2 cellular contexts compared by ENCODE assay signal in genomic region chr4:153419029-153419428, GRCh38.
TF ChIP-seq lines count a peak whose summit lies in the region.

No MANE protein-coding gene starts in this region.

TF ChIP-seq in GM12891, 5 proteins besides CTCF, POLR2A, EP300 and RAD21:
- no peak for TF ChIP-seq TAF1 (IDR thresholded peaks at IDR 0.05; ENCODE audit: low read depth, low read length)
- TF ChIP-seq POU2F2 (IDR thresholded peaks at IDR 0.05; ENCODE audit: low read depth, low read length): no peak
- TF ChIP-seq SPI1 (IDR thresholded peaks at IDR 0.05; ENCODE audit: low read depth, low read length): no peak
- no peak for TF ChIP-seq PAX5 (IDR thresholded peaks at IDR 0.05; ENCODE audit: insufficient read depth, low read length, severe bottlenecking)
- no peak for TF ChIP-seq POLR2AphosphoS5 (IDR thresholded peaks at IDR 0.05; ENCODE audit: low read depth, low read length)

TF ChIP-seq in GM12878, 131 proteins besides CTCF, POLR2A, EP300 and RAD21:
- TF ChIP-seq BMI1 (IDR thresholded peaks at IDR 0.05; ENCODE audit: borderline replicate concordance) (no peak), ZNF24 (IDR thresholded peaks at IDR 0.05) (no peak), ZNF217 (IDR thresholded peaks at IDR 0.05) (no peak), PKNOX1 (IDR thresholded peaks at IDR 0.05) (no peak), E4F1 (IDR thresholded peaks at IDR 0.05; ENCODE audit: borderline replicate concordance, partially characterized antibody) (no peak), ATF7 (IDR thresholded peaks at IDR 0.05; ENCODE audit: low read depth) (no peak), WRNIP1 (IDR thresholded peaks at IDR 0.05; ENCODE audit: borderline replicate concordance, low read depth, low read length) (no peak), RFX5 (IDR thresholded peaks at IDR 0.05; ENCODE audit: low read depth, low read length) (no peak)
- TF ChIP-seq, protein P1, sequence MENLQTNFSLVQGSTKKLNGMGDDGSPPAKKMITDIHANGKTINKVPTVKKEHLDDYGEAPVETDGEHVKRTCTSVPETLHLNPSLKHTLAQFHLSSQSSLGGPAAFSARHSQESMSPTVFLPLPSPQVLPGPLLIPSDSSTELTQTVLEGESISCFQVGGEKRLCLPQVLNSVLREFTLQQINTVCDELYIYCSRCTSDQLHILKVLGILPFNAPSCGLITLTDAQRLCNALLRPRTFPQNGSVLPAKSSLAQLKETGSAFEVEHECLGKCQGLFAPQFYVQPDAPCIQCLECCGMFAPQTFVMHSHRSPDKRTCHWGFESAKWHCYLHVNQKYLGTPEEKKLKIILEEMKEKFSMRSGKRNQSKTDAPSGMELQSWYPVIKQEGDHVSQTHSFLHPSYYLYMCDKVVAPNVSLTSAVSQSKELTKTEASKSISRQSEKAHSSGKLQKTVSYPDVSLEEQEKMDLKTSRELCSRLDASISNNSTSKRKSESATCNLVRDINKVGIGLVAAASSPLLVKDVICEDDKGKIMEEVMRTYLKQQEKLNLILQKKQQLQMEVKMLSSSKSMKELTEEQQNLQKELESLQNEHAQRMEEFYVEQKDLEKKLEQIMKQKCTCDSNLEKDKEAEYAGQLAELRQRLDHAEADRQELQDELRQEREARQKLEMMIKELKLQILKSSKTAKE (IDR thresholded peaks at IDR 0.05; ENCODE audit: low read depth, poor library complexity, severe bottlenecking): no peak
